Comparison of ENCODE assay signal across 8 cellular contexts in genomic region chrX:48003367-48003757, GRCh38. TPM values are rescaled to one million over a fixed set of nuclear protein-coding genes. Genes with fewer than 3 reads are reported as not detected.
DNase-seq lines count a peak whose midpoint lies in the region; ATAC-seq and TF ChIP-seq lines count a peak whose summit lies in the region.

No MANE protein-coding gene starts in this region.

- H3K9me3 ChIP-seq in CD4-positive, CD25-positive, alpha-beta regulatory T cell (ENCODE audit: control insufficient read depth in 2 of 2, low read length in 2 of 2), result no peaks in the 10 kb centered on the region
- H3K9me3 ChIP-seq in fibroblast of lung (ENCODE audit: control insufficient read depth, insufficient read depth, low read depth, low read length), result no peaks in the 10 kb centered on the region

- H3K4me2 ChIP-seq in fibroblast of lung (ENCODE audit: extremely low read depth, insufficient read depth, low read length), result peak overlapping the region; percentile 71

- H3K79me2 ChIP-seq in fibroblast of lung (ENCODE audit: control insufficient read depth, insufficient read depth, low read length), result peaks cover 2% of the 10 kb centered on the region

- H2AFZ ChIP-seq in fibroblast of lung (ENCODE audit: low read length), result peak overlapping the region; percentile 38

- H3K27ac ChIP-seq in CD4-positive, CD25-positive, alpha-beta regulatory T cell (ENCODE audit: insufficient read depth, low read length, poor library complexity, severe bottlenecking), result peak overlapping the region; percentile 79
- H3K27ac ChIP-seq in VCaP (peak overlapping the region; percentile 62), fibroblast of lung (ENCODE audit: insufficient read depth, low read length) (peak overlapping the region; percentile 69)

- no peaks in the 10 kb centered on the region for H3K27me3 Mint-ChIP-seq in CD4-positive, CD25-positive, alpha-beta regulatory T cell

- H3K36me3 Mint-ChIP-seq in CD4-positive, CD25-positive, alpha-beta regulatory T cell, result peaks cover 12% of the 10 kb centered on the region

- no peak for ATAC-seq in CD4-positive, CD25-positive, alpha-beta regulatory T cell (ENCODE audit: low read depth in 2 of 2)
- ATAC-seq in GM21825 (IDR thresholded peaks at IDR 0.05; ENCODE audit: unreplicated experiment), result peak; percentile 29
- ATAC-seq in omental fat pad (ENCODE audit: low FRiP score), result peak; percentile 9
- no peak for ATAC-seq in HG02763 (IDR thresholded peaks at IDR 0.05; ENCODE audit: unreplicated experiment)

- H3K4me1 Mint-ChIP-seq in CD4-positive, CD25-positive, alpha-beta regulatory T cell, result peaks cover 0 to 29% (median 9%) of the 10 kb centered on the region in 4 donors

- H3K4me3 Mint-ChIP-seq in CD4-positive, CD25-positive, alpha-beta regulatory T cell, result peak overlapping the region; percentile 89 to 99 (median 96)

- TF ChIP-seq CTCF in VCaP (conservative IDR thresholded peaks at IDR 0.05), result no peak
- TF ChIP-seq CTCF in fibroblast of lung (conservative IDR thresholded peaks at IDR 0.05 in 1 of 2, IDR thresholded peaks at IDR 0.05 in 1 of 2; ENCODE audit: low read depth in 1 of 2, low read length in 2 of 2), result no peak
- no peak for TF ChIP-seq CTCF in omental fat pad (IDR thresholded peaks at IDR 0.05)

- H3K27ac Mint-ChIP-seq in CD4-positive, CD25-positive, alpha-beta regulatory T cell, result peak overlapping the region; percentile 96 to 100 (median 99)

- peak in 2 of 3 donors; percentile 21 to 38 for DNase-seq in CD4-positive, CD25-positive, alpha-beta regulatory T cell
- DNase-seq in fibroblast of lung (ENCODE audit: low read depth in 2 of 2) (no peak), omental fat pad (ENCODE audit: low spot score) (no peak), mucosa of gallbladder (ENCODE audit: low spot score) (no peak), SKM-1 treated with dmso at 0.1 percent for 144 hours (lab: John Stamatoyannopoulos, UW; ENCODE audit: unreplicated experiment) (no peak)

- H3K9ac ChIP-seq in fibroblast of lung (ENCODE audit: insufficient read depth, low read length), result peak overlapping the region; percentile 41

- H4K20me1 ChIP-seq in fibroblast of lung (ENCODE audit: control insufficient read depth, extremely low read depth, insufficient read depth, low read length), result no peaks in the 10 kb centered on the region

- peaks cover 9% of the 10 kb centered on the region for H3K4me1 ChIP-seq in CD4-positive, CD25-positive, alpha-beta regulatory T cell (ENCODE audit: control insufficient read depth, insufficient read depth, low read length, poor library complexity, severe bottlenecking)
- no peaks in the 10 kb centered on the region for H3K4me1 ChIP-seq in fibroblast of lung (ENCODE audit: control insufficient read depth, extremely low read depth, insufficient read depth, low read length)

- peak overlapping the region; percentile 73 for H3K4me3 ChIP-seq in CD4-positive, CD25-positive, alpha-beta regulatory T cell (ENCODE audit: low read depth, low read length)
- H3K4me3 ChIP-seq in fibroblast of lung (replicated peaks in 1 of 4; ENCODE audit: control extremely low read depth in 1 of 4, insufficient read depth in 1 of 4, low read depth in 3 of 4, low read length in 4 of 4), result peak overlapping the region; percentile 41 to 86 (median 66)

- peaks cover 0 to 2% (median 0%) of the 10 kb centered on the region in 7 donors for H3K9me3 Mint-ChIP-seq in CD4-positive, CD25-positive, alpha-beta regulatory T cell

- H3K36me3 ChIP-seq in CD4-positive, CD25-positive, alpha-beta regulatory T cell (ENCODE audit: control insufficient read depth, insufficient read depth, low read length), result peaks cover 2% of the 10 kb centered on the region
- H3K36me3 ChIP-seq in fibroblast of lung (ENCODE audit: control insufficient read depth, insufficient read depth, low read length), result no peaks in the 10 kb centered on the region

- H3K27me3 ChIP-seq in CD4-positive, CD25-positive, alpha-beta regulatory T cell (ENCODE audit: control insufficient read depth, insufficient read depth, low read length), result no peaks in the 10 kb centered on the region
- H3K27me3 ChIP-seq in fibroblast of lung (ENCODE audit: control insufficient read depth, insufficient read depth, low read length), result no peaks in the 10 kb centered on the region

RNA-seq across cellular contexts. Expression of gene ZNF182, which starts 0.4 kb away (rescaled TPM):
- 7.1 TPM for total RNA-seq in CD4-positive, CD25-positive, alpha-beta regulatory T cell
- polyA plus RNA-seq in CD4-positive, CD25-positive, alpha-beta regulatory T cell, result 1 to 10 TPM; 3.0 to 6.2 (median 4.1) TPM
- total RNA-seq in fibroblast of lung, result 3.6 and 4.5 TPM in 2 replicates
- polyA plus RNA-seq in fibroblast of lung, result 1.6 and 2.1 TPM in 2 replicates
- polyA plus RNA-seq in fibroblast of lung (2012), result 1.5 and 2.1 TPM in 2 replicates
- polyA minus RNA-seq in fibroblast of lung (ENCODE audit: low replicate concordance), result 0.22 and 0.59 TPM in 2 replicates
- total RNA-seq in omental fat pad, result 1 to 10 TPM; 2.5 to 7.6 (median 3.5) TPM
- total RNA-seq in mucosa of gallbladder, result 5.0 TPM

RNA-seq across cellular contexts. Expression of gene SPACA5, which starts 3.4 kb away (rescaled TPM):
- total RNA-seq in CD4-positive, CD25-positive, alpha-beta regulatory T cell, result not detected
- polyA plus RNA-seq in CD4-positive, CD25-positive, alpha-beta regulatory T cell, result under 1 TPM in 1 of 4 donors, not detected in 3; 0.79 TPM
- total RNA-seq in fibroblast of lung (not detected in 2 replicates), omental fat pad (not detected), mucosa of gallbladder (not detected)
- polyA plus RNA-seq in fibroblast of lung, result not detected in 2 replicates
- polyA plus RNA-seq in fibroblast of lung (2012), result not detected in 2 replicates
- polyA minus RNA-seq in fibroblast of lung (ENCODE audit: low replicate concordance), result not detected in 2 replicates

Comparison
In these comparisons a context has a peak if more than half of its experiments do, and no peak if none do; other contexts are left out.
1. ATAC-seq: peak in GM21825 (single experiment) and omental fat pad (single experiment); none in CD4-positive, CD25-positive, alpha-beta regulatory T cell (0 of 2) and HG02763 (single experiment).
2. DNase-seq: peak in CD4-positive, CD25-positive, alpha-beta regulatory T cell (2 of 3); none in fibroblast of lung (0 of 2), omental fat pad (single experiment), mucosa of gallbladder (single experiment) and SKM-1 treated with dmso at 0.1 percent for 144 hours (single experiment).
3. Peak in every context shown above with its lines, with median percentiles within 50 percentile points of each other: H3K27ac ChIP-seq.